In genomic region chr15:73924258-73924921, GRCh38 we compare ENCODE assay signal across 8 cellular contexts. TPM values are rescaled to one million over a fixed set of nuclear protein-coding genes. Genes with fewer than 3 reads are reported as not detected.
DNase-seq lines count a peak whose midpoint lies in the region; ATAC-seq, FAIRE-seq and TF ChIP-seq lines count a peak whose summit lies in the region.

No MANE protein-coding gene starts in this region.

- no peaks in the 10 kb centered on the region for H3F3A ChIP-seq in GM23338 (replicated peaks; ENCODE audit: low read depth)

- H3K36me3 ChIP-seq in GM23338 (ENCODE audit: insufficient read depth) (no peaks in the 10 kb centered on the region), K562 (ENCODE audit: control insufficient read depth, insufficient read depth, low read length) (no peaks in the 10 kb centered on the region), left lung (no peaks in the 10 kb centered on the region), subcutaneous abdominal adipose tissue (ENCODE audit: control insufficient read depth in 5 of 5, insufficient read depth in 5 of 5, low read length in 5 of 5) (no peaks in the 10 kb centered on the region)

- in situ Hi-C loops in K562 (cut with MboI), result no loop called here

- no peaks in the 10 kb centered on the region for H3K9me1 ChIP-seq in K562 (ENCODE audit: control insufficient read depth, insufficient read depth, low read length)

- peak overlapping the region; percentile 14; the same call in 1 of the 3 replicates for H3K4me3 Mint-ChIP-seq in GM23338

- POLR2A ChIA-PET in K562 (lab: Yijun Ruan, JAX), result interaction anchor here (1.3 kb wide), 1 partner anchor 13 kb away, joined by 3 read pairs; no protein-coding TSS in a partner anchor

- peaks cover 20% of the 10 kb centered on the region for H3K27me3 Mint-ChIP-seq in GM23338 (ENCODE audit: insufficient read depth, low read depth, poor library complexity)

- no peaks in the 10 kb centered on the region for H3K9me3 ChIP-seq in K562 (replicated peaks; ENCODE audit: control insufficient read depth, insufficient read depth, low read depth, low read length)
- no peaks in the 10 kb centered on the region for H3K9me3 ChIP-seq in left lung
- H3K9me3 ChIP-seq in subcutaneous abdominal adipose tissue (ENCODE audit: control insufficient read depth in 5 of 5, low read length in 5 of 5), result no peaks in the 10 kb centered on the region

- H3K27ac ChIP-seq in GM23338 (ENCODE audit: low read depth), result no peak overlapping the region
- no peak overlapping the region for H3K27ac ChIP-seq in K562 (ENCODE audit: extremely low read depth, low read depth, low read length)
- peak overlapping the region; percentile 39 to 46 for H3K27ac ChIP-seq in left lung
- peak overlapping the region; percentile 74 for H3K27ac ChIP-seq in subcutaneous abdominal adipose tissue (ENCODE audit: low read depth, low read length)

- no peak overlapping the region; the same call in 1 of the 2 replicates for H3K27ac Mint-ChIP-seq in GM23338

- H4K20me1 ChIP-seq in GM23338 (replicated peaks; ENCODE audit: insufficient read depth), result no peaks in the 10 kb centered on the region
- H4K20me1 ChIP-seq in K562 (replicated peaks; ENCODE audit: control insufficient read depth, insufficient read depth, low read length), result no peaks in the 10 kb centered on the region

- H2AFZ ChIP-seq in GM23338 (no peak overlapping the region), K562 (ENCODE audit: low read depth, low read length) (no peak overlapping the region)

- H3K27me3 ChIP-seq in GM23338 (ENCODE audit: insufficient read depth), result peaks cover 15% of the 10 kb centered on the region; the same call in 1 of the 2 replicates
- H3K27me3 ChIP-seq in K562 (ENCODE audit: control insufficient read depth in 2 of 2, insufficient read depth in 2 of 2, low read length in 2 of 2), result peaks cover 0 to 37% of the 10 kb centered on the region in 2 experiments; a peak in 2 of 5 replicates
- peaks cover 0 to 39% of the 10 kb centered on the region in 2 donors for H3K27me3 ChIP-seq in left lung
- peaks cover 0 to 4% (median 0%) of the 10 kb centered on the region in 5 donors for H3K27me3 ChIP-seq in subcutaneous abdominal adipose tissue (ENCODE audit: control insufficient read depth in 5 of 5, insufficient read depth in 4 of 5, low read length in 5 of 5)

- no peak for TF ChIP-seq CTCF in GM23338 (conservative IDR thresholded peaks at IDR 0.05; ENCODE audit: low read depth in 2 of 2)
- TF ChIP-seq CTCF in K562 (IDR thresholded peaks at IDR 0.05 in 2 of 3, conservative IDR thresholded peaks at IDR 0.05 in 1 of 3; ENCODE audit: insufficient read depth in 2 of 3, low read depth in 1 of 3, low read length in 3 of 3), result no peak
- TF ChIP-seq CTCF in left lung (IDR thresholded peaks at IDR 0.05), result no peak

- H3K9me2 ChIP-seq in GM23338 (ENCODE audit: insufficient read depth), result no peaks in the 10 kb centered on the region

- H3K4me3 ChIP-seq in GM23338, result no peak overlapping the region
- H3K4me3 ChIP-seq in K562, result no peak overlapping the region
- no peak overlapping the region for H3K4me3 ChIP-seq in left lung
- peak overlapping the region in 2 of 5 donors; percentile 6 to 17 for H3K4me3 ChIP-seq in subcutaneous abdominal adipose tissue (ENCODE audit: low read depth in 1 of 5, low read length in 5 of 5)

- FAIRE-seq in K562 (lab: Jason Lieb, UNC), result no peak

- H3K4me2 ChIP-seq in GM23338 (peak overlapping the region; percentile 74), K562 (ENCODE audit: insufficient read depth, low read length) (no peak overlapping the region)

- TF ChIP-seq RAD21 in K562 (CRISPR knock-in tag; conservative IDR thresholded peaks at IDR 0.05 in 1 of 2, IDR thresholded peaks at IDR 0.05 in 1 of 2), result no peak

- BruUV-seq in K562 (replicated peaks; lab: Mats Ljungman, UMichigan), result no TSS peak

- H3K4me1 Mint-ChIP-seq in GM23338, result peaks cover 66% of the 10 kb centered on the region

- H3K4me1 ChIP-seq in GM23338 (ENCODE audit: insufficient read depth), result peaks cover 55% of the 10 kb centered on the region
- H3K4me1 ChIP-seq in K562 (replicated peaks in 1 of 2; ENCODE audit: control insufficient read depth in 2 of 2, insufficient read depth in 2 of 2, low read length in 2 of 2), result peaks cover 0 to 26% of the 10 kb centered on the region in 2 experiments; a peak in 4 of 5 replicates
- H3K4me1 ChIP-seq in left lung, result peaks cover 31 to 86% of the 10 kb centered on the region in 2 donors
- peaks cover 20 to 86% (median 76%) of the 10 kb centered on the region in 5 donors for H3K4me1 ChIP-seq in subcutaneous abdominal adipose tissue (ENCODE audit: control insufficient read depth in 5 of 5, insufficient read depth in 5 of 5, low read length in 5 of 5)

- CTCF ChIA-PET in K562 (lab: Yijun Ruan, JAX; ENCODE audit: low intra/inter-chr PET ratio), result no interaction called here

- no peak for TF ChIP-seq POLR2A in K562 (conservative IDR thresholded peaks at IDR 0.05)

- intact Hi-C loops in K562 (cut with micrococcal nuclease), result no loop called here
- intact Hi-C loops in left lung (cut with DNase I), result no loop called here

- H3K79me2 ChIP-seq in GM23338 (replicated peaks; ENCODE audit: insufficient read depth), result no peaks in the 10 kb centered on the region
- no peaks in the 10 kb centered on the region for H3K79me2 ChIP-seq in K562 (ENCODE audit: control insufficient read depth, insufficient read depth, low read length)

- WGBS in K562 (ENCODE audit: insufficient coverage, low coverage, missing lambda C conversion rate), result 9% methylated on average over 11 of the region's 11 CpGs

- ATAC-seq in GM23338 (no peak), K562 (no peak), left lung (no peak), HG03378 (IDR thresholded peaks at IDR 0.05; ENCODE audit: unreplicated experiment) (no peak)

- no peak for TF ChIP-seq EP300 in K562 (IDR thresholded peaks at IDR 0.05; ENCODE audit: low read length)

- H3K9me3 Mint-ChIP-seq in GM23338, result no peaks in the 10 kb centered on the region

- no peaks in the 10 kb centered on the region; the same call in none of the 3 replicates for H3K36me3 Mint-ChIP-seq in GM23338 (ENCODE audit: low read depth)

- no peak overlapping the region for H3K9ac ChIP-seq in K562 (ENCODE audit: insufficient read depth in 1 of 2, low read depth in 2 of 2, low read length in 2 of 2)
- H3K9ac ChIP-seq in subcutaneous abdominal adipose tissue (ENCODE audit: low read length in 5 of 5), result peak overlapping the region in 4 of 5 donors; percentile 46 to 66 (median 52)

- DNase-seq in GM23338 (ENCODE audit: low spot score) (no peak), NCI-H82 treated with DMSO at 0.1 percent for 48 hours (lab: John Stamatoyannopoulos, UW; ENCODE audit: unreplicated experiment) (peak; percentile 65), K562 (ENCODE audit: extremely low read depth in 1 of 4, low spot score in 3 of 4) (no peak), left lung (no peak), SIG-M5 (lab: John Stamatoyannopoulos, UW) (no peak), NAMALWA (ENCODE audit: low spot score) (no peak)

TF ChIP-seq in GM23338, 12 proteins besides CTCF, POLR2A, EP300 and RAD21 (continues in another document):
- TF ChIP-seq EZH2 (IDR thresholded peaks at IDR 0.05; ENCODE audit: low read depth, unreplicated experiment), result no peak

RNA-seq across cellular contexts. Expression of gene LOXL1, which starts 1.9 kb away (rescaled TPM):
- 6.8 and 10.8 TPM in 2 replicates for total RNA-seq in GM23338 (2014; rRNA removed; shearing (Covaris generic))
- polyA plus RNA-seq in GM23338 (2016; fragmentation: Nextera tagmentation; extraction: Ambion mirVana) (6.9 and 10.3 TPM in 2 replicates), K562 (2011; rRNA removed) (0.16 TPM in 1 of 2 replicates, not detected in the other), K562 (2014; fragmentation: Illumina TruSeq; extraction: Trizol) (not detected in 2 replicates), K562 (2014; fragmentation: Nextera tagmentation; extraction: Ambion mirVana) (not detected), K562 (2014; rRNA removed) (not detected in 2 replicates)
- not detected in 2 replicates for total RNA-seq in K562 (2011; cell fraction: chromatin; rRNA removed; ENCODE audit: low replicate concordance)
- 0.33 TPM in 1 of 2 replicates, not detected in the other for total RNA-seq in K562 (2011; cell fraction: nucleolus; rRNA removed)
- total RNA-seq in K562 (2011; cell fraction: nucleoplasm; rRNA removed), result not detected in 2 replicates
- total RNA-seq in K562 (2014; rRNA removed) (0.14 and 0.61 TPM in 2 replicates), K562 (2014; rRNA removed; fragmentation: Illumina TruSeq; extraction: Trizol) (not detected in 2 replicates), K562 (2015; rRNA removed; fragmentation: Illumina TruSeq; extraction: Trizol) (not detected in 2 replicates), K562 (2021) (not detected in 2 replicates), left lung (10 to 100 TPM; 22.3 to 37.0 TPM)
- 0.66 TPM in 1 of 2 replicates, not detected in the other for polyA plus RNA-seq in K562 (2011; cell fraction: cytosol; rRNA removed)
- 0.30 and 0.45 TPM in 2 replicates for polyA plus RNA-seq in K562 (2011; cell fraction: nucleus; rRNA removed)
- polyA plus RNA-seq in K562 (2012), result 0.18 and 1.5 TPM in 2 replicates
- not detected in 2 replicates for polyA minus RNA-seq in K562 (2011; rRNA and poly(A)+ RNA removed)
- polyA minus RNA-seq in K562 (2011; cell fraction: cytosol; rRNA and poly(A)+ RNA removed), result not detected in 2 replicates
- polyA minus RNA-seq in K562 (2011; cell fraction: nucleus; rRNA and poly(A)+ RNA removed), result not detected in 2 replicates

RNA-seq across cellular contexts. Expression of gene TBC1D21, which starts 51.0 kb away (rescaled TPM):
- total RNA-seq in GM23338 (2014; rRNA removed; shearing (Covaris generic)), result not detected in 2 replicates
- polyA plus RNA-seq in GM23338 (2016; fragmentation: Nextera tagmentation; extraction: Ambion mirVana) (not detected in 2 replicates), K562 (2011; rRNA removed) (not detected in 2 replicates), K562 (2014; fragmentation: Illumina TruSeq; extraction: Trizol) (not detected in 2 replicates), K562 (2014; fragmentation: Nextera tagmentation; extraction: Ambion mirVana) (not detected), K562 (2014; rRNA removed) (not detected in 2 replicates)
- not detected in 2 replicates for total RNA-seq in K562 (2011; cell fraction: chromatin; rRNA removed; ENCODE audit: low replicate concordance)
- total RNA-seq in K562 (2011; cell fraction: nucleolus; rRNA removed), result not detected in 2 replicates
- not detected in 2 replicates for total RNA-seq in K562 (2011; cell fraction: nucleoplasm; rRNA removed)
- total RNA-seq in K562 (2014; rRNA removed) (not detected in 2 replicates), K562 (2014; rRNA removed; fragmentation: Illumina TruSeq; extraction: Trizol) (not detected in 2 replicates), K562 (2015; rRNA removed; fragmentation: Illumina TruSeq; extraction: Trizol) (not detected in 2 replicates), K562 (2021) (not detected in 2 replicates), left lung (not detected)
- polyA plus RNA-seq in K562 (2011; cell fraction: cytosol; rRNA removed), result not detected in 2 replicates
- not detected in 2 replicates for polyA plus RNA-seq in K562 (2011; cell fraction: nucleus; rRNA removed)
- polyA plus RNA-seq in K562 (2012), result not detected in 2 replicates
- not detected in 2 replicates for polyA minus RNA-seq in K562 (2011; rRNA and poly(A)+ RNA removed)
- not detected in 2 replicates for polyA minus RNA-seq in K562 (2011; cell fraction: cytosol; rRNA and poly(A)+ RNA removed)
- polyA minus RNA-seq in K562 (2011; cell fraction: nucleus; rRNA and poly(A)+ RNA removed), result not detected in 2 replicates

Comparison
In these comparisons a context has a peak if more than half of its experiments do, and no peak if none do; other contexts are left out.
1. H3K27ac ChIP-seq: peak in left lung (2 of 2) and subcutaneous abdominal adipose tissue (single experiment); none in GM23338 (single experiment) and K562 (single experiment).
2. H3K9ac ChIP-seq: peak in subcutaneous abdominal adipose tissue (4 of 5); none in K562 (0 of 2).